20 cellular contexts compared by ENCODE assay signal in the genomic region with DNA sequence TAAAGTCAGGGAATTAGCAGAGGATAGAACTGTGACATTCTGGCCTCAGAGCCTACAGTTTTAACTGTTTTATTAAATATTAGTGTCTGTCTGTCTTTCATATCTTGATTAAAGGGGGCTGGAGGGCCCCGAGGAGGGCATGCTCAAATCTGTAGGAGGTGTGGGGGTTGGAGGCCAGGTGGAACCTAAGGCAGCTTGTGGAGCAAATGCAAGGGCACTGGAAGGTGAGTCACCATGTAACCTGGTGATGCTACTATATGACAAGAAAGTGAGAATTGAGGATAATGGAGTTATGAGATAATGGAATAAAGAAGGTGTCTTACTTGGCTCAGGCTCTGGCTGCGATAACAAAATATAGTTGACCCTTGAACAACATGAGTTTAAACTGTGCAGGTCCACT. TPM values are rescaled to one million over a fixed set of nuclear protein-coding genes. Genes with fewer than 3 reads are reported as not detected.
DNase-seq lines count a peak whose midpoint lies in the region; ATAC-seq and TF ChIP-seq lines count a peak whose summit lies in the region.
"Had no signal": no experiment of that assay in that cellular context is flagged by ENCODE, and none has a peak within 500 bp of the region (broad histone marks: within the 10 kb centered on the region; RNA-seq: fewer than 3 reads in every experiment).

No MANE protein-coding gene starts in this region.

- peak; percentile 42 for DNase-seq in DMS53 (lab: John Stamatoyannopoulos, UW)
- DNase-seq in DMS53 treated with DMSO at 0.1 percent for 48 hours (lab: John Stamatoyannopoulos, UW; ENCODE audit: unreplicated experiment): no peak
- no peak for DNase-seq in RWPE2 (ENCODE audit: low spot score)
- peak; percentile 23 for DNase-seq in activated naive CD4-positive, alpha-beta T cell treated with anti-CD3 and anti-CD28 coated beads, Interleukin-2, amount 10 ng/mL, durations not matched to agents 7 days and 5 days
- peak; percentile 28 for DNase-seq in stimulated activated CD4-positive, alpha-beta T cell treated with anti-CD3 and anti-CD28 coated beads, Interleukin-15, amount 100 ng/mL, for 24 hours
- no peak for DNase-seq in Right ventricle myocardium superior
- no peak for DNase-seq in NCI-H1694 treated with DMSO at 0.1 percent for 48 hours (lab: John Stamatoyannopoulos, UW)
- DNase-seq: DMS153; left ventricle myocardium inferior; mucosa of descending colon; NCI-H446; NK-92 treated with Interleukin-12 subunit alpha and Interleukin-12 subunit beta, amount 100 ng/mL, for 24 hours; right cardiac atrium; RPMI8226; transverse colon had no signal

- TF ChIP-seq CTCF in RWPE2 (IDR thresholded peaks at IDR 0.05; ENCODE audit: poor library complexity, severe bottlenecking): no peak

- H3K36me3 Mint-ChIP-seq in activated naive CD4-positive, alpha-beta T cell treated with anti-CD3 and anti-CD28 coated beads, Interleukin-2, amount 10 ng/mL, durations not matched to agents 7 days and 5 days: peaks cover 3% of the 10 kb centered on the region

- H3K9me3 Mint-ChIP-seq in activated naive CD4-positive, alpha-beta T cell treated with anti-CD3 and anti-CD28 coated beads, Interleukin-2, amount 10 ng/mL, durations not matched to agents 7 days and 5 days: no peaks in the 10 kb centered on the region

- intact Hi-C loops in Right ventricle myocardium superior (cut with DNase I): no loop called here

- H3K27ac ChIP-seq in RWPE2 (ENCODE audit: poor library complexity, severe bottlenecking): peak overlapping the region; percentile 66
- H3K27ac ChIP-seq: 22Rv1, left ventricle myocardium inferior, transverse colon had no signal

- no peaks in the 10 kb centered on the region for H3K9me3 ChIP-seq in RWPE2 (ENCODE audit: severe bottlenecking)
- H3K9me3 ChIP-seq: left ventricle myocardium inferior, mucosa of descending colon, transverse colon had no signal

- peaks cover 54% of the 10 kb centered on the region for H3K4me1 Mint-ChIP-seq in activated naive CD4-positive, alpha-beta T cell treated with anti-CD3 and anti-CD28 coated beads, Interleukin-2, amount 10 ng/mL, durations not matched to agents 7 days and 5 days

- no peak for ATAC-seq in RWPE2 (ENCODE audit: low read depth)
- no peak for ATAC-seq in Right ventricle myocardium superior (ENCODE audit: poor library complexity)
- no peak for ATAC-seq in HG03342 (IDR thresholded peaks at IDR 0.05; ENCODE audit: unreplicated experiment)
- ATAC-seq: esophagus mucosa, mucosa of descending colon, right cardiac atrium had no signal

- H3K27ac Mint-ChIP-seq in activated naive CD4-positive, alpha-beta T cell treated with anti-CD3 and anti-CD28 coated beads, Interleukin-2, amount 10 ng/mL, durations not matched to agents 7 days and 5 days: peak overlapping the region; percentile 55

- H3K4me3 Mint-ChIP-seq in activated naive CD4-positive, alpha-beta T cell treated with anti-CD3 and anti-CD28 coated beads, Interleukin-2, amount 10 ng/mL, durations not matched to agents 7 days and 5 days: no peak overlapping the region

- H3K27me3 ChIP-seq in RWPE2 (ENCODE audit: insufficient read depth, poor library complexity, severe bottlenecking): no peaks in the 10 kb centered on the region
- H3K27me3 ChIP-seq: transverse colon had no signal

- peaks cover 8% of the 10 kb centered on the region for H3K27me3 Mint-ChIP-seq in activated naive CD4-positive, alpha-beta T cell treated with anti-CD3 and anti-CD28 coated beads, Interleukin-2, amount 10 ng/mL, durations not matched to agents 7 days and 5 days

- CTCF ChIA-PET in activated naive CD4-positive, alpha-beta T cell treated with anti-CD3 and anti-CD28 coated beads, Interleukin-2, amount 10 ng/mL, durations not matched to agents 7 days and 5 days (lab: Charles Lee): interaction anchor here (1.1 to 1.6 kb wide), 4 partner anchors 20 to 131 kb away, joined by 3 to 7 read pairs (median 3); partner anchors contain the start of gene TMEM86A

- no peaks in the 10 kb centered on the region for H3K36me3 ChIP-seq in RWPE2 (ENCODE audit: low read depth)
- H3K36me3 ChIP-seq: left ventricle myocardium inferior, transverse colon had no signal

- no peak overlapping the region for H3K4me3 ChIP-seq in RWPE2 (ENCODE audit: severe bottlenecking)
- H3K4me3 ChIP-seq: left ventricle myocardium inferior, mucosa of descending colon, transverse colon had no signal

- H3K4me1 ChIP-seq in RWPE2 (ENCODE audit: insufficient read depth, poor library complexity, severe bottlenecking): peaks cover 17% of the 10 kb centered on the region
- H3K4me1 ChIP-seq: left ventricle myocardium inferior, transverse colon had no signal

RNA-seq across cellular contexts. Expression of gene TMEM86A, which starts 27.3 kb away (rescaled TPM):
- 4.3 TPM for total RNA-seq in Right ventricle myocardium superior

RNA-seq across cellular contexts. Expression of gene SPTY2D1, which starts 37.1 kb away (rescaled TPM):
- 8.2 TPM for total RNA-seq in Right ventricle myocardium superior

RNA-seq across cellular contexts. Expression of gene IGSF22, which starts 54.7 kb away (rescaled TPM):
- 0.86 TPM for total RNA-seq in Right ventricle myocardium superior
- total RNA-seq: esophagus mucosa, H1, M059J had no signal

Comparison
In these comparisons a context has a peak if more than half of its experiments do, and no peak if none do; other contexts are left out.
1. DNase-seq: peak in DMS53 (single experiment), activated naive CD4-positive, alpha-beta T cell treated with anti-CD3 and anti-CD28 coated beads, Interleukin-2, amount 10 ng/mL, durations not matched to agents 7 days and 5 days (single experiment) and stimulated activated CD4-positive, alpha-beta T cell treated with anti-CD3 and anti-CD28 coated beads, Interleukin-15, amount 100 ng/mL, for 24 hours (single experiment); none in DMS53 treated with DMSO at 0.1 percent for 48 hours (single experiment), RWPE2 (single experiment), Right ventricle myocardium superior (single experiment) and NCI-H1694 treated with DMSO at 0.1 percent for 48 hours (single experiment).